Comparison of ENCODE assay signal across 20 cellular contexts in the genomic region with DNA sequence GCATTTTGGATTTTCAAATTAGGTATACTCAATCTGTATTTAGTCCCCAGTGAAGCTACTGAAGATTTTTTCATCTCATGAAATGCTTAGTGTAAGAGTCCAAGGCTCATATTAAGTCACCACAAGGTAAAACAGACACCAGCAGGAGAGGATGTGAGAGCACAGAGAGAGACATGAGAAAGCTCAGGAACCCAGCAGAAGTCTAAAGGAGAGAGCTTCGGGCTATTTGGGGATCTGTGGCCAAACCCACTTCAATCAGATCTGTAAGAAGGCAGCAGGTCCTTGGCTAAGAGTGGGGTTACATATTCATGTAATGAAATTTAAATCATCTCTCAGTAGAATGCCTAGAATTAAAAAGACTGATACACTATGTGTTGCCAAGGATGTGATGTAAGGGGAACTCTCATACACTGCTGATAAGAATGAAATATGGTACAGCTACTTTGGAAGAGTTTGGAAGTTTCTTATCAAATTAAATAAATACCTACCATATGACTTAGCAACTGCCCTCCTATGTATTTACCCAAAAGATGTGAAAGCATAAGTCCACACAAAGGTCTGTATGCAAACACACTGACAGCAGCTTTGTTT.
"Had no signal": no experiment of that assay in that cellular context is flagged by ENCODE, and none has a peak within 500 bp of the region (broad histone marks: within the 10 kb centered on the region; RNA-seq: fewer than 3 reads in every experiment).

No MANE protein-coding gene starts in this region.

- H3K27me3 Mint-ChIP-seq: progenitor cell of endocrine pancreas had no signal

- ATAC-seq: naive thymus-derived CD4-positive, alpha-beta T cell; T-cell had no signal

- H3K27ac ChIP-seq: epithelial cell of prostate, neural progenitor cell, SK-N-MC, spleen, WERI-Rb-1 had no signal

- H3K4me2 ChIP-seq: neural progenitor cell had no signal

- H3K36me3 Mint-ChIP-seq: activated naive CD4-positive, alpha-beta T cell treated with anti-CD3 and anti-CD28 coated beads, Interleukin-2, amount 50 U/mL, for 24 hours; naive thymus-derived CD4-positive, alpha-beta T cell; T-cell had no signal

- H3K4me1 Mint-ChIP-seq: activated naive CD4-positive, alpha-beta T cell treated with anti-CD3 and anti-CD28 coated beads, Interleukin-2, amount 50 U/mL, for 24 hours; naive thymus-derived CD4-positive, alpha-beta T cell; neural progenitor cell; T-cell had no signal

- H3K9me3 Mint-ChIP-seq: activated naive CD4-positive, alpha-beta T cell treated with anti-CD3 and anti-CD28 coated beads, Interleukin-2, amount 50 U/mL, for 24 hours; naive thymus-derived CD4-positive, alpha-beta T cell; neural progenitor cell; T-cell; T-helper 2 cell treated with Interferon-gamma antibody and Interleukin-4, amounts not matched to agents 5 μg/mL and 100 μg/mL, for 36 hours had no signal

- H3K27ac Mint-ChIP-seq: activated naive CD4-positive, alpha-beta T cell treated with anti-CD3 and anti-CD28 coated beads, Interleukin-2, amount 50 U/mL, for 24 hours; naive thymus-derived CD4-positive, alpha-beta T cell; neural progenitor cell; progenitor cell of endocrine pancreas; T-cell; T-helper 2 cell treated with Interferon-gamma antibody and Interleukin-4, amounts not matched to agents 5 μg/mL and 100 μg/mL, for 36 hours had no signal

- H3K9me3 ChIP-seq: spleen, tibial artery had no signal

- H2AFZ ChIP-seq: neural progenitor cell had no signal

- H3K4me3 Mint-ChIP-seq: activated naive CD4-positive, alpha-beta T cell treated with anti-CD3 and anti-CD28 coated beads, Interleukin-2, amount 50 U/mL, for 24 hours; naive thymus-derived CD4-positive, alpha-beta T cell; neural progenitor cell; T-cell; T-helper 2 cell treated with Interferon-gamma antibody and Interleukin-4, amounts not matched to agents 5 μg/mL and 100 μg/mL, for 36 hours had no signal

- H3K4me3 ChIP-seq: neural progenitor cell, SK-N-MC, spleen, tibial artery had no signal

- H3K9ac ChIP-seq: neural progenitor cell had no signal

- H3K4me1 ChIP-seq: spleen had no signal

- H3K27me3 ChIP-seq: neural progenitor cell, spleen, tibial artery had no signal

- H3K36me3 ChIP-seq: neural progenitor cell, spleen, WERI-Rb-1 had no signal

- DNase-seq: activated CD4-positive, alpha-beta T cell treated with anti-CD3 and anti-CD28 coated beads for 1 hour; activated gamma-delta T cell treated with Interleukin-2 at 50 U/mL for 16 hours; activated T-cell treated with anti-CD3 and anti-CD28 coated beads, Interleukin-2, amount 50 U/mL, for 1 hour; cortex of kidney; head of caudate nucleus; left colon; naive thymus-derived CD4-positive, alpha-beta T cell; retina; spleen; stimulated activated CD4-positive, alpha-beta T cell treated with anti-CD3 and anti-CD28 coated beads, Interleukin-4, amount 100 ng/mL, for 24 hours; stimulated activated naive CD4-positive, alpha-beta T cell treated with Interleukin-2 at 50 U/mL for 16 hours; T-cell; tibial artery; WERI-Rb-1 had no signal
